In genomic region chr2:38554973-38555595, GRCh38 we compare ENCODE assay signal across 8 cellular contexts. TPM values are rescaled to one million over a fixed set of nuclear protein-coding genes. Genes with fewer than 3 reads are reported as not detected.
DNase-seq lines count a peak whose midpoint lies in the region; ATAC-seq and TF ChIP-seq lines count a peak whose summit lies in the region.

No MANE protein-coding gene starts in this region.

- no peaks in the 10 kb centered on the region; the same call in 1 of the 2 replicates for H3K27me3 Mint-ChIP-seq in H9 (ENCODE audit: low read depth)
- H3K27me3 Mint-ChIP-seq in activated T-helper 17 cell treated with anti-CD3 and anti-CD28 coated beads, Interleukin-2, amount 50 U/mL, for 72 hours, result no peaks in the 10 kb centered on the region

- TF ChIP-seq POLR2A in gastrocnemius medialis (IDR thresholded peaks at IDR 0.05), result no peak

- in situ Hi-C loops in gastrocnemius medialis (cut with MboI; ENCODE audit: low sequenced_read_pairs in 4 of 4), result no loop called here

- peaks cover 5 to 15% (median 7%) of the 10 kb centered on the region in 3 experiments; a peak in 6 of 7 replicates for H3K36me3 Mint-ChIP-seq in H9 (ENCODE audit: insufficient read depth in 1 of 3, low read depth in 3 of 3)
- peaks cover 75% of the 10 kb centered on the region for H3K36me3 Mint-ChIP-seq in activated T-helper 17 cell treated with anti-CD3 and anti-CD28 coated beads, Interleukin-2, amount 50 U/mL, for 72 hours (ENCODE audit: low read depth)

- intact Hi-C loops in gastrocnemius medialis (cut with DNase I; ENCODE audit: low total_unique reads), result no loop called here

- H3K4ac ChIP-seq in H9 (ENCODE audit: low read depth, low read length), result no peak overlapping the region

- no peak overlapping the region for H3K14ac ChIP-seq in H9 (ENCODE audit: insufficient read depth, low read length)

- TF ChIP-seq CTCF in BE2C (IDR thresholded peaks at IDR 0.05; ENCODE audit: low read depth, low read length) (peak; percentile 61), H9 (conservative IDR thresholded peaks at IDR 0.05) (peak; percentile 64), gastrocnemius medialis (IDR thresholded peaks at IDR 0.05 in 4 of 5, conservative IDR thresholded peaks at IDR 0.05 in 1 of 5) (no peak)

- H3K9me3 ChIP-seq in BE2C, result no peaks in the 10 kb centered on the region
- H3K9me3 ChIP-seq in H9 (ENCODE audit: control insufficient read depth, low read depth, low read length), result no peaks in the 10 kb centered on the region
- H3K9me3 ChIP-seq in gastrocnemius medialis, result no peaks in the 10 kb centered on the region

- H4K20me1 ChIP-seq in H9 (ENCODE audit: control insufficient read depth, insufficient read depth, insufficient read length), result no peaks in the 10 kb centered on the region

- no peaks in the 10 kb centered on the region for H3K9me3 Mint-ChIP-seq in H9
- H3K9me3 Mint-ChIP-seq in activated T-helper 17 cell treated with anti-CD3 and anti-CD28 coated beads, Interleukin-2, amount 50 U/mL, for 72 hours, result no peaks in the 10 kb centered on the region

- no peak overlapping the region for H3K9ac ChIP-seq in H9 (ENCODE audit: extremely low read depth, insufficient read length, low read length)

- no peak overlapping the region for H2AK5ac ChIP-seq in H9 (ENCODE audit: insufficient read length, low read length)

- H2BK15ac ChIP-seq in H9 (ENCODE audit: low read depth, low read length), result no peak overlapping the region

- H2BK12ac ChIP-seq in H9 (ENCODE audit: insufficient read length, low read depth, low read length), result no peak overlapping the region

- H3K4me1 ChIP-seq in BE2C (peaks cover 4% of the 10 kb centered on the region; the same call in 1 of the 2 replicates), H9 (ENCODE audit: insufficient read depth, low read length) (no peaks in the 10 kb centered on the region), gastrocnemius medialis (peaks cover 12 to 15% of the 10 kb centered on the region in 2 donors)

- H3K27me3 ChIP-seq in BE2C (no peaks in the 10 kb centered on the region), H9 (ENCODE audit: insufficient read depth, low read length) (no peaks in the 10 kb centered on the region), gastrocnemius medialis (no peaks in the 10 kb centered on the region)

- no peaks in the 10 kb centered on the region for H3K79me2 ChIP-seq in H9 (ENCODE audit: insufficient read depth, low read length)

- no peak overlapping the region for H3K23ac ChIP-seq in H9 (ENCODE audit: insufficient read length, low read depth, low read length)

- no peak overlapping the region for H4K91ac ChIP-seq in H9 (ENCODE audit: insufficient read length, low read depth, low read length)

- DNase-seq in BE2C (no peak), H9 (no peak), left kidney (ENCODE audit: low read depth, low spot score) (peak; percentile 30), gastrocnemius medialis (no peak), NCI-H1092 (lab: John Stamatoyannopoulos, UW) (no peak)
- DNase-seq in activated CD4-positive, alpha-beta T cell treated with anti-CD3 and anti-CD28 coated beads, Interleukin-2, amount 50 U/mL, for 4 hours, result no peak

- H3K4me1 Mint-ChIP-seq in H9, result no peaks in the 10 kb centered on the region
- peaks cover 9% of the 10 kb centered on the region for H3K4me1 Mint-ChIP-seq in activated T-helper 17 cell treated with anti-CD3 and anti-CD28 coated beads, Interleukin-2, amount 50 U/mL, for 72 hours

- H2BK20ac ChIP-seq in H9 (ENCODE audit: low read depth, low read length, poor library complexity, severe bottlenecking), result no peak overlapping the region

- H3K4me2 ChIP-seq in H9 (ENCODE audit: insufficient read depth, insufficient read length, low read length), result no peak overlapping the region

- H3K79me1 ChIP-seq in H9 (ENCODE audit: insufficient read depth, low read depth, low read length, poor library complexity, severe bottlenecking), result no peaks in the 10 kb centered on the region

- H3K18ac ChIP-seq in H9 (ENCODE audit: insufficient read length, low read depth, low read length), result no peak overlapping the region

- no peak overlapping the region for H2AFZ ChIP-seq in H9 (ENCODE audit: low read length)

- no peak overlapping the region for H3K4me3 Mint-ChIP-seq in H9
- no peak overlapping the region for H3K4me3 Mint-ChIP-seq in activated T-helper 17 cell treated with anti-CD3 and anti-CD28 coated beads, Interleukin-2, amount 50 U/mL, for 72 hours

- H3K27ac ChIP-seq in H9 (ENCODE audit: insufficient read length, low read depth, low read length) (no peak overlapping the region), gastrocnemius medialis (no peak overlapping the region)

- no peak overlapping the region for H4K5ac ChIP-seq in H9 (ENCODE audit: insufficient read length, low read depth, low read length)

- H3K4me3 ChIP-seq in BE2C (ENCODE audit: low read depth, low read length) (no peak overlapping the region), gastrocnemius medialis (no peak overlapping the region)

- H3K56ac ChIP-seq in H9 (ENCODE audit: insufficient read length, low read depth, low read length), result no peak overlapping the region

- H3K36me3 ChIP-seq in BE2C, result peaks cover 2% of the 10 kb centered on the region; the same call in 1 of the 2 replicates
- H3K36me3 ChIP-seq in gastrocnemius medialis, result peaks cover 0 to 4% of the 10 kb centered on the region in 2 donors

- H4K8ac ChIP-seq in H9 (replicated peaks; ENCODE audit: insufficient read length, low read depth, low read length), result no peak overlapping the region

- H2BK120ac ChIP-seq in H9 (ENCODE audit: low read depth, low read length, poor library complexity, severe bottlenecking), result no peak overlapping the region

- peak; percentile 23 for ATAC-seq in activated T-helper 17 cell treated with anti-CD3 and anti-CD28 coated beads, Interleukin-2, amount 50 U/mL, for 72 hours (replicated peaks)
- no peak for ATAC-seq in gastrocnemius medialis
- ATAC-seq in HG02678 (IDR thresholded peaks at IDR 0.05; ENCODE audit: unreplicated experiment), result no peak

- no peak overlapping the region for H3K27ac Mint-ChIP-seq in H9
- H3K27ac Mint-ChIP-seq in activated T-helper 17 cell treated with anti-CD3 and anti-CD28 coated beads, Interleukin-2, amount 50 U/mL, for 72 hours, result peak overlapping the region; percentile 24

- H3T11ph ChIP-seq in H9 (ENCODE audit: low read length), result no peak overlapping the region

- no peaks in the 10 kb centered on the region for H3K23me2 ChIP-seq in H9 (ENCODE audit: insufficient read length, low read depth, low read length, poor library complexity, severe bottlenecking)

- no peak overlapping the region for H2BK5ac ChIP-seq in H9 (ENCODE audit: insufficient read length, low read length)

- WGBS in H9 (ENCODE audit: extremely low coverage, insufficient read length, low lambda C conversion rate), result no CpG with 5 or more reads among the region's 8 CpGs

RNA-seq across cellular contexts. Expression of gene HNRNPLL, which starts 47.6 kb away (rescaled TPM):
- polyA plus RNA-seq in BE2C (2012; ENCODE audit: insufficient read depth, insufficient read length, low read depth), result 22.4 TPM
- 50.7 and 52.3 TPM in 2 replicates for total RNA-seq in H9 (2021)
- total RNA-seq in activated T-helper 17 cell treated with anti-CD3 and anti-CD28 coated beads, Interleukin-2, amount 50 U/mL, for 72 hours, result 100 to 1,000 TPM in 1 of 2 donors, 10 to 100 TPM in 1; 84.9 to 122 TPM
- total RNA-seq in gastrocnemius medialis, result 10 to 100 TPM; 20.0 to 42.9 (median 21.9) TPM

Comparison
In these comparisons a context has a peak if more than half of its experiments do, and no peak if none do; other contexts are left out.
1. CTCF ChIP-seq: peak in BE2C (single experiment) and H9 (single experiment); none in gastrocnemius medialis (0 of 5).